In the genomic region with DNA sequence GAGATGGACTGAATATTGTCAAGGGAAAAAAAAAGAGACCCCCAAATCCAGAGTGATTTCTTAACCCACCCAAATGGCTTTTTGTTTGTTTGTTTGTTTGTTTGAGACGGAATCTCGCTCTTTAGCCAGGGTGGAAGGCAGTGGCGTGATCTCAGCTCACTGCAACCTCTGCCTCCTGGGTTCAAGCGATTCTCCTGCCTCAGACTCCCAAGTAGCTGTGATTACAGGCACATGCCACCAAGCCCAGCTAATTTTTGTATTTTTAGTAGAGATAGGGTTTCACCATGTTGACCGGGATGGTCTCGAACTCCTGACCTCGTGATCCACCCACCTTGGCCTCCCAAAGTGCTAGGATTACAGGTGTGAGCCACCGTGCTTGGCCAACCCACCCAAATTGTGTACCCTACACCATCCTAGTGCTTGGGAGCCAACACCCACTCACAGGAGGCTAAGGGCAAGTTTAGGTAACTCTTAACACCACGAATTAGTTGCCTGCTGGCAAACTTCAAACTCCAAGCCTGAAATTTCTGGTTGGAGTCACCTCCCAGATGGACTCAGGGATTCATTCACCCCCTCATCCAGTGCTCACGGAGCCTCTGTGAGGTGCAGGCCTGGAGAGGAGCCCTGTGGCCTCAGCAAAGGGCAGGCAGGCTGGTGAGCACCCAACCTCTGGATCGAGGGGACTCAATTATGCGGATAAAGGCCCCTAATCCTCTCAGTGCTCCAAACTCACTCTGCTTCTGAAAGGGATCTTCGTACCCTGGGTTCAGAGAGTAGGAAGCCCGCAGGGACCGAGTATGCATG, we compare ENCODE assay signal across 9 cellular contexts. TPM values are rescaled to one million over a fixed set of nuclear protein-coding genes. Genes with fewer than 3 reads are reported as not detected.
DNase-seq lines count a peak whose midpoint lies in the region; ATAC-seq, FAIRE-seq and TF ChIP-seq lines count a peak whose summit lies in the region.
"Had no signal": no experiment of that assay in that cellular context is flagged by ENCODE, and none has a peak within 500 bp of the region (broad histone marks: within the 10 kb centered on the region; RNA-seq: fewer than 3 reads in every experiment).

No MANE protein-coding gene starts in this region.

- peak overlapping the region; percentile 78 for H3K4me2 ChIP-seq in A549

- peaks cover 8% of the 10 kb centered on the region for H3K9me3 Mint-ChIP-seq in nephron progenitor cell

- no peak for TF ChIP-seq POLR2A in A549 (IDR thresholded peaks at IDR 0.05; ENCODE audit: low read length)

- no peaks in the 10 kb centered on the region for H3K27me3 ChIP-seq in effector memory CD4-positive, alpha-beta T cell (replicated peaks; ENCODE audit: control insufficient read depth, insufficient read depth, low read length, poor library complexity, severe bottlenecking)

- peak overlapping the region; percentile 99 for H3K27ac Mint-ChIP-seq in nephron progenitor cell

- POLR2A ChIA-PET in A549 (lab: Yijun Ruan, JAX), result interaction anchor here (0.6 kb wide), 1 partner anchor 15 kb away, joined by 3 read pairs; no protein-coding TSS in a partner anchor

- H3K27ac ChIP-seq in A549, result peak overlapping the region; percentile 93 to 94
- peak overlapping the region; percentile 65 for H3K27ac ChIP-seq in effector memory CD4-positive, alpha-beta T cell (ENCODE audit: insufficient read depth, low read length, poor library complexity, severe bottlenecking)

- in situ Hi-C loops in KBM-7 (cut with MboI; ENCODE audit: low pct_unique_long_range_greater_than_20kb, low sequenced_read_pairs), result no loop called here

- peak overlapping the region; percentile 24; the same call in 2 of the 3 replicates for H3K4me3 ChIP-seq in A549
- peak overlapping the region; percentile 3 for H3K4me3 ChIP-seq in effector memory CD4-positive, alpha-beta T cell (ENCODE audit: insufficient read depth, low read depth, low read length, poor library complexity, severe bottlenecking)

- CTCF ChIA-PET in A549 (lab: Yijun Ruan, JAX), result interaction anchor here (0.7 to 33.1 kb wide), 13 partner anchors 9 to 282 kb away, joined by 3 to 764 read pairs (median 5); a partner anchor contains a TSS

- peak overlapping the region; percentile 54 for H3K4me3 Mint-ChIP-seq in nephron progenitor cell

- no peak for ATAC-seq in A549
- ATAC-seq in HG02571 (IDR thresholded peaks at IDR 0.05; ENCODE audit: unreplicated experiment), result no peak

- no peak for FAIRE-seq in A549 (lab: Jason Lieb, UNC)

- TF ChIP-seq CTCF in A549 (IDR thresholded peaks at IDR 0.05) (no peak), nephron progenitor cell (IDR thresholded peaks at IDR 0.05) (no peak)

- no peaks in the 10 kb centered on the region for H3K36me3 ChIP-seq in effector memory CD4-positive, alpha-beta T cell (ENCODE audit: control insufficient read depth, insufficient read depth, low read length)

- WGBS in A549 (ENCODE audit: missing lambda C conversion rate), result 45% methylated on average over 15 of the region's 15 CpGs

- TF ChIP-seq EP300 in A549 (IDR thresholded peaks at IDR 0.05), result no peak; a peak in 1 of 5 replicates

- DNase-seq in A549 (ENCODE audit: low read depth in 1 of 2, low spot score in 1 of 2) (no peak), NCI-H82 (lab: John Stamatoyannopoulos, UW) (peak; percentile 82), nephron progenitor cell (no peak), HPDE6-E6E7 (ENCODE audit: extremely low spot score) (no peak), RKO (ENCODE audit: low spot score) (no peak), KBM-7 (no peak)
- no peak for DNase-seq in effector memory CD4-positive, alpha-beta T cell
- DNase-seq: DMS153 had no signal

- H3K4me1 Mint-ChIP-seq in nephron progenitor cell, result peaks cover 85% of the 10 kb centered on the region

- no peak for TF ChIP-seq RAD21 in A549 (conservative IDR thresholded peaks at IDR 0.05 in 1 of 2, IDR thresholded peaks at IDR 0.05 in 1 of 2)

- no peaks in the 10 kb centered on the region for H3K27me3 Mint-ChIP-seq in nephron progenitor cell (ENCODE audit: low read depth, poor library complexity)

- peaks cover 7% of the 10 kb centered on the region; the same call in 2 of the 3 replicates for H3K9me3 ChIP-seq in A549
- H3K9me3 ChIP-seq in effector memory CD4-positive, alpha-beta T cell (ENCODE audit: control insufficient read depth, low read length), result no peaks in the 10 kb centered on the region

- peaks cover 47% of the 10 kb centered on the region for H3K36me3 Mint-ChIP-seq in nephron progenitor cell (ENCODE audit: low read depth)

- H3K4me1 ChIP-seq in A549, result peaks cover 90% of the 10 kb centered on the region
- H3K4me1 ChIP-seq in effector memory CD4-positive, alpha-beta T cell (ENCODE audit: control insufficient read depth, insufficient read depth, low read length, poor library complexity, severe bottlenecking), result peaks cover 72% of the 10 kb centered on the region

TF ChIP-seq in A549, 52 proteins besides CTCF, POLR2A, EP300 and RAD21 (continues in another document):
- TF ChIP-seq JUN (IDR thresholded peaks at IDR 0.05) (0 out of 5 replicates have a peak, but pooled peaks of 1 of the 2 experiments have one; percentile 5), FOSL2 (IDR thresholded peaks at IDR 0.05) (no peak), FOSL2 (CRISPR knock-in tag; IDR thresholded peaks at IDR 0.05) (no peak), CBX8 (IDR thresholded peaks at IDR 0.05) (no peak), HEYL (CRISPR knock-in tag; IDR thresholded peaks at IDR 0.05) (no peak; the same call in 1 of the 2 replicates), ESRRA (IDR thresholded peaks at IDR 0.05; ENCODE audit: borderline replicate concordance, low read length) (no peak), BHLHE40 (IDR thresholded peaks at IDR 0.05; ENCODE audit: low read depth, low read length) (no peak), NR3C1 (IDR thresholded peaks at IDR 0.05) (no peak), CBX2 (IDR thresholded peaks at IDR 0.05; ENCODE audit: borderline replicate concordance, low read depth) (no peak), EHMT2 (IDR thresholded peaks at IDR 0.05; ENCODE audit: low read depth) (no peak), ZC3H11A (IDR thresholded peaks at IDR 0.05) (peak; percentile 15; the same call in 1 of the 2 replicates), FOSB (CRISPR knock-in tag; IDR thresholded peaks at IDR 0.05) (peak; percentile 91; the same call in 1 of the 2 replicates), GATA3 (IDR thresholded peaks at IDR 0.05; ENCODE audit: borderline replicate concordance) (no peak), HOXA7 (CRISPR knock-in tag; IDR thresholded peaks at IDR 0.05) (peak; percentile 96), PHF8 (IDR thresholded peaks at IDR 0.05; ENCODE audit: borderline replicate concordance, low read depth) (no peak), POLR2AphosphoS2 (conservative IDR thresholded peaks at IDR 0.05; ENCODE audit: low read length) (no peak), TFCP2L1 (CRISPR knock-in tag; IDR thresholded peaks at IDR 0.05) (no peak; the same call in 1 of the 2 replicates), MAZ (IDR thresholded peaks at IDR 0.05; ENCODE audit: borderline replicate concordance, low read depth, low read length) (no peak), ZFP36 (IDR thresholded peaks at IDR 0.05; ENCODE audit: borderline replicate concordance, partially characterized antibody) (no peak), KDM1A (IDR thresholded peaks at IDR 0.05; ENCODE audit: low read depth) (no peak), RNF2 (IDR thresholded peaks at IDR 0.05; ENCODE audit: borderline replicate concordance, low read depth) (no peak), RFX5 (IDR thresholded peaks at IDR 0.05) (no peak), HOXB13 (CRISPR knock-in tag; IDR thresholded peaks at IDR 0.05; ENCODE audit: low read depth) (peak; percentile 54; the same call in 1 of the 2 replicates)
- TF ChIP-seq, protein P1, sequence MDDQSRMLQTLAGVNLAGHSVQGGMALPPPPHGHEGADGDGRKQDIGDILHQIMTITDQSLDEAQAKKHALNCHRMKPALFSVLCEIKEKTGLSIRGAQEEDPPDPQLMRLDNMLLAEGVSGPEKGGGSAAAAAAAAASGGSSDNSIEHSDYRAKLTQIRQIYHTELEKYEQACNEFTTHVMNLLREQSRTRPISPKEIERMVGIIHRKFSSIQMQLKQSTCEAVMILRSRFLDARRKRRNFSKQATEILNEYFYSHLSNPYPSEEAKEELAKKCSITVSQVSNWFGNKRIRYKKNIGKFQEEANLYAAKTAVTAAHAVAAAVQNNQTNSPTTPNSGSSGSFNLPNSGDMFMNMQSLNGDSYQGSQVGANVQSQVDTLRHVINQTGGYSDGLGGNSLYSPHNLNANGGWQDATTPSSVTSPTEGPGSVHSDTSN (IDR thresholded peaks at IDR 0.05), result no peak
- TF ChIP-seq, protein P2, sequence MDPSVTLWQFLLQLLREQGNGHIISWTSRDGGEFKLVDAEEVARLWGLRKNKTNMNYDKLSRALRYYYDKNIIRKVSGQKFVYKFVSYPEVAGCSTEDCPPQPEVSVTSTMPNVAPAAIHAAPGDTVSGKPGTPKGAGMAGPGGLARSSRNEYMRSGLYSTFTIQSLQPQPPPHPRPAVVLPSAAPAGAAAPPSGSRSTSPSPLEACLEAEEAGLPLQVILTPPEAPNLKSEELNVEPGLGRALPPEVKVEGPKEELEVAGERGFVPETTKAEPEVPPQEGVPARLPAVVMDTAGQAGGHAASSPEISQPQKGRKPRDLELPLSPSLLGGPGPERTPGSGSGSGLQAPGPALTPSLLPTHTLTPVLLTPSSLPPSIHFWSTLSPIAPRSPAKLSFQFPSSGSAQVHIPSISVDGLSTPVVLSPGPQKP (IDR thresholded peaks at IDR 0.05; ENCODE audit: low read depth, low read length), result no peak
- TF ChIP-seq, protein P3, sequence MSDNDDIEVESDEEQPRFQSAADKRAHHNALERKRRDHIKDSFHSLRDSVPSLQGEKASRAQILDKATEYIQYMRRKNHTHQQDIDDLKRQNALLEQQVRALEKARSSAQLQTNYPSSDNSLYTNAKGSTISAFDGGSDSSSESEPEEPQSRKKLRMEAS (IDR thresholded peaks at IDR 0.05), result no peak

RNA-seq across cellular contexts. Expression of a gene that starts 37.6 kb away (rescaled TPM):
- polyA plus RNA-seq in A549 (2011; rRNA removed) (605 and 614 TPM in 2 replicates), A549 (2017; fragmentation: RNase III; extraction: RNeasy Plus Mini Kit Qiagen cat#74134 plus additional on column Dnase treatment) (967 to 1,087 TPM (median 1,011 TPM) in 3 replicates)
- polyA plus RNA-seq in A549 (2012; cell fraction: cytosol; rRNA removed), result 1,005 and 1,074 TPM in 2 replicates
- 3,482 and 4,263 TPM in 2 replicates for polyA plus RNA-seq in A549 (2012; cell fraction: nucleus; rRNA removed)
- polyA minus RNA-seq in A549 (2011; rRNA and poly(A)+ RNA removed), result 488 and 611 TPM in 2 replicates

RNA-seq across cellular contexts. Expression of a gene that starts 59.2 kb away (rescaled TPM):
- polyA plus RNA-seq in A549 (2011; rRNA removed) (10.0 and 12.3 TPM in 2 replicates), A549 (2017; fragmentation: RNase III; extraction: RNeasy Plus Mini Kit Qiagen cat#74134 plus additional on column Dnase treatment) (8.6 to 11.7 TPM (median 11.0 TPM) in 3 replicates)
- 10.0 and 10.2 TPM in 2 replicates for polyA plus RNA-seq in A549 (2012; cell fraction: cytosol; rRNA removed)
- 33.2 and 34.8 TPM in 2 replicates for polyA plus RNA-seq in A549 (2012; cell fraction: nucleus; rRNA removed)
- 3.2 and 7.1 TPM in 2 replicates for polyA minus RNA-seq in A549 (2011; rRNA and poly(A)+ RNA removed)
